In genomic region chr1:186670279-186670964, GRCh38 we compare ENCODE assay signal across 17 cellular contexts. TPM values are rescaled to one million over a fixed set of nuclear protein-coding genes. Genes with fewer than 3 reads are reported as not detected.
"Had no signal": no experiment of that assay in that cellular context is flagged by ENCODE, and none has a peak within 500 bp of the region (broad histone marks: within the 10 kb centered on the region; RNA-seq: fewer than 3 reads in every experiment).

No MANE protein-coding gene starts in this region.

- H3K9me3 Mint-ChIP-seq: dendritic cell treated with granulocyte-macrophage colony-stimulating factor and Interleukin-4, amounts not matched to agents 40 ng/mL and 50 ng/mL, for 4 days had no signal

- H3K36me3 ChIP-seq: transverse colon had no signal

- H3K27ac Mint-ChIP-seq: dendritic cell treated with granulocyte-macrophage colony-stimulating factor and Interleukin-4, amounts not matched to agents 40 ng/mL and 50 ng/mL, for 4 days; naive thymus-derived CD8-positive, alpha-beta T cell had no signal

- H3K4me1 Mint-ChIP-seq: naive thymus-derived CD8-positive, alpha-beta T cell had no signal

- H3K4me3 ChIP-seq: heart left ventricle, right atrium auricular region, sigmoid colon, skin epidermis, stomach, thoracic aorta, transverse colon had no signal

- ATAC-seq: esophagus mucosa; heart left ventricle; left colon; naive thymus-derived CD8-positive, alpha-beta T cell had no signal

- H3K9me3 ChIP-seq: right atrium auricular region, sigmoid colon, thoracic aorta, transverse colon had no signal

- H3K27me3 ChIP-seq: heart left ventricle, right atrium auricular region, sigmoid colon, stomach, transverse colon had no signal

- H3K4me3 Mint-ChIP-seq: dendritic cell treated with granulocyte-macrophage colony-stimulating factor and Interleukin-4, amounts not matched to agents 40 ng/mL and 50 ng/mL, for 4 days; naive thymus-derived CD8-positive, alpha-beta T cell had no signal

- H3K27me3 Mint-ChIP-seq: dendritic cell treated with granulocyte-macrophage colony-stimulating factor and Interleukin-4, amounts not matched to agents 40 ng/mL and 50 ng/mL, for 4 days had no signal

- H3K4me1 ChIP-seq: heart left ventricle, right atrium auricular region, stomach, transverse colon had no signal

- H3K27ac ChIP-seq: heart left ventricle, right atrium auricular region, sigmoid colon, skin epidermis, stomach, thoracic aorta, transverse colon had no signal

- DNase-seq: cerebellar nuclear complex; foreskin fibroblast; heart left ventricle; hippocampal formation; left colon; naive thymus-derived CD8-positive, alpha-beta T cell; sigmoid colon; stimulated activated CD4-positive, alpha-beta T cell treated with anti-CD3 and anti-CD28 coated beads, Interleukin-12 subunit alpha, Interleukin-12 subunit beta, amount 100 ng/mL, for 4 hours; stimulated activated naive CD4-positive, alpha-beta T cell; stomach; substantia nigra; transverse colon had no signal

RNA-seq across cellular contexts. Expression of gene PTGS2, which starts 9.8 kb away (rescaled TPM):
- total RNA-seq: naive thymus-derived CD8-positive, alpha-beta T cell had no signal
